ENCODE assay signal across 8 cellular contexts in the genomic region with DNA sequence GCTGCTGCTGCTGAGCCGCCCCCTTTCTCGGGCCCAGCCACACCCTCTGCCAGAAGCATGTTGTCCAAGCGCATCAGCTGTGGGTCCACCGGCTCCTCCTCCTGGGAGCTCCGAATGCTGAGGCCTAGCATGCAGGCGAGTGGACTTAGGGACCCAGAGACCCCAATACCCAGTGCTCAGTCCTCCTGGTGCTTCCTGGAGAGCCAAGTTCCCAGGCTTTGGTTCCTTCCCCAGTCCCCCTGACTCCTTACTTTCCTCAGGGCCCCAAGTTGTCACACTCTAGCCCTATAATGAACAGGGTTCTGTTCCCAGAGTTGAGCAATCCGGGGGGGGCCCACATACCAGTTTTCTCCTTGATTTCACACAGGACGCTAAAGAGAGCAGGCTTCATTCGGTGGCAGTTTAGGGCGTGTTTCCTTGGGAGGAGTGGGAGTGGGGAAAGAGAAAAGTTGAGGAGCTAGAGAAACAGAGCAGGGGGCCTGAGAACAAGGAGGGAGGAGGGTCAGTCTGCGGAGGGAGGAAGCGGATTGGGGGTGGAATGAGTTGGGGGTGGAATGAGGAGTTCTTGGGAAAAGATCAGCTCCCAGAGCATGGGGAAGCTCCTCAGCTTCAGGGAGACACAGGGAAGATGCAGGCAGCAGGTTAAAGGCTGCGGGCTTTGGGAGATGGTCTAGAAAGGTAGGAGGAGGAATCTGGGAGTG. TPM values are rescaled to one million over a fixed set of nuclear protein-coding genes. Genes with fewer than 3 reads are reported as not detected.
DNase-seq lines count a peak whose midpoint lies in the region; ATAC-seq and TF ChIP-seq lines count a peak whose summit lies in the region.

No MANE protein-coding gene starts in this region.

- no peaks in the 10 kb centered on the region for H4K20me1 ChIP-seq in fibroblast of lung (ENCODE audit: control insufficient read depth, extremely low read depth, insufficient read depth, low read length)

- H3K36me3 ChIP-seq in fibroblast of lung (ENCODE audit: control insufficient read depth, insufficient read depth, low read length) (peaks cover 8% of the 10 kb centered on the region), psoas muscle (ENCODE audit: insufficient read depth in 1 of 2, low read depth in 1 of 2) (peaks cover 0 to 23% of the 10 kb centered on the region in 2 donors)

- H3K27me3 ChIP-seq in fibroblast of lung (ENCODE audit: control insufficient read depth, insufficient read depth, low read length), result no peaks in the 10 kb centered on the region
- H3K27me3 ChIP-seq in psoas muscle (ENCODE audit: insufficient read depth in 3 of 3, low read length in 2 of 3), result no peaks in the 10 kb centered on the region

- TF ChIP-seq CTCF in fibroblast of lung (conservative IDR thresholded peaks at IDR 0.05 in 1 of 2, IDR thresholded peaks at IDR 0.05 in 1 of 2; ENCODE audit: low read depth in 1 of 2, low read length in 2 of 2) (no peak), psoas muscle (IDR thresholded peaks at IDR 0.05) (no peak)

- H3K79me2 ChIP-seq in fibroblast of lung (ENCODE audit: control insufficient read depth, insufficient read depth, low read length), result peaks cover 20% of the 10 kb centered on the region

- H2AFZ ChIP-seq in fibroblast of lung (ENCODE audit: low read length), result no peak overlapping the region

- peak overlapping the region; percentile 91 to 97 (median 95) for H3K4me3 Mint-ChIP-seq in T-cell

- peak overlapping the region; percentile 69 for H3K9ac ChIP-seq in fibroblast of lung (ENCODE audit: insufficient read depth, low read length)

- H3K9me3 ChIP-seq in fibroblast of lung (ENCODE audit: control insufficient read depth, insufficient read depth, low read depth, low read length) (no peaks in the 10 kb centered on the region), psoas muscle (no peaks in the 10 kb centered on the region)

- DNase-seq in T-cell (no peak), fibroblast of lung (ENCODE audit: low read depth in 2 of 2) (peak; percentile 22 to 26), psoas muscle (no peak), T1000 (lab: John Stamatoyannopoulos, UW) (no peak), hypothalamus (lab: John Stamatoyannopoulos, UW) (no peak)
- no peak for DNase-seq in stimulated activated CD4-positive, alpha-beta T cell treated with anti-CD3 and anti-CD28 coated beads, Interleukin-15, amount 100 ng/mL, for 24 hours

- H3K4me1 ChIP-seq in fibroblast of lung (ENCODE audit: control insufficient read depth, extremely low read depth, insufficient read depth, low read length) (peaks cover 11% of the 10 kb centered on the region), psoas muscle (peaks cover 18% of the 10 kb centered on the region)

- H3K4me2 ChIP-seq in fibroblast of lung (ENCODE audit: extremely low read depth, insufficient read depth, low read length), result peak overlapping the region; percentile 93

- peak overlapping the region; percentile 95 to 98 for H3K27ac Mint-ChIP-seq in T-cell

- H3K36me3 Mint-ChIP-seq in T-cell, result peaks cover 46% of the 10 kb centered on the region

- intact Hi-C loops in psoas muscle (cut with DNase I), result no loop called here

- no peak for ATAC-seq in T-cell (replicated peaks in 1 of 4)
- no peak for ATAC-seq in psoas muscle
- ATAC-seq in GM19397 (IDR thresholded peaks at IDR 0.05; ENCODE audit: unreplicated experiment), result no peak

- H3K9me3 Mint-ChIP-seq in T-cell, result no peaks in the 10 kb centered on the region

- no peaks in the 10 kb centered on the region for H3K27me3 Mint-ChIP-seq in T-cell

- H3K27ac ChIP-seq in fibroblast of lung (ENCODE audit: insufficient read depth, low read length) (peak overlapping the region; percentile 69), psoas muscle (peak overlapping the region; percentile 91)

- POLR2A ChIA-PET in T-cell (lab: Charles Lee), result no interaction called here

- H3K4me1 Mint-ChIP-seq in T-cell, result peaks cover 48 to 61% (median 52%) of the 10 kb centered on the region in 3 donors

- H3K4me3 ChIP-seq in GM08714 (ENCODE audit: low read length) (peak overlapping the region; percentile 76), fibroblast of lung (replicated peaks in 1 of 4; ENCODE audit: control extremely low read depth in 1 of 4, insufficient read depth in 1 of 4, low read depth in 3 of 4, low read length in 4 of 4) (peak overlapping the region; percentile 34 to 83 (median 72)), psoas muscle (peak overlapping the region; percentile 77)

- CTCF ChIA-PET in T-cell (lab: Charles Lee), result no interaction called here

- WGBS in psoas muscle, 3 donors, result 17 to 28% (median 23%) methylated on average over 8 to 12 of the region's 13 CpGs

RNA-seq across cellular contexts. Expression of a gene that starts 1.5 kb away (rescaled TPM):
- total RNA-seq in T-cell, result 100 to 1,000 TPM; 124 to 171 (median 148) TPM
- 23.6 and 35.0 TPM in 2 replicates for total RNA-seq in fibroblast of lung
- polyA plus RNA-seq in fibroblast of lung, result 39.4 and 41.8 TPM in 2 replicates
- 34.4 and 38.7 TPM in 2 replicates for polyA plus RNA-seq in fibroblast of lung (2012)
- polyA minus RNA-seq in fibroblast of lung (ENCODE audit: low replicate concordance), result 37.3 and 40.1 TPM in 2 replicates
- total RNA-seq in psoas muscle, result 10 to 100 TPM; 36.1 to 46.7 (median 37.5) TPM
- 10 to 100 TPM; 20.4 to 27.4 (median 22.1) TPM for polyA plus RNA-seq in psoas muscle

RNA-seq across cellular contexts. Expression of a gene that starts 3.9 kb away (rescaled TPM):
- total RNA-seq in T-cell (100 to 1,000 TPM; 267 to 311 (median 274) TPM), fibroblast of lung (1.3 and 2.3 TPM in 2 replicates), psoas muscle (1 to 10 TPM; 1.7 to 5.1 (median 3.5) TPM)
- polyA plus RNA-seq in fibroblast of lung (3.9 and 7.0 TPM in 2 replicates), psoas muscle (1 to 10 TPM; 1.5 to 2.7 (median 2.6) TPM)
- polyA plus RNA-seq in fibroblast of lung (2012), result 6.5 and 13.6 TPM in 2 replicates
- 3.8 and 11.9 TPM in 2 replicates for polyA minus RNA-seq in fibroblast of lung (ENCODE audit: low replicate concordance)

RNA-seq across cellular contexts. Expression of a gene that starts 4.5 kb away (rescaled TPM):
- total RNA-seq in T-cell (10 to 100 TPM; 42.6 to 81.4 (median 67.7) TPM), fibroblast of lung (0.26 and 0.50 TPM in 2 replicates), psoas muscle (1 to 10 TPM in 3 of 4 donors, under 1 TPM in 1; 0.85 to 2.0 (median 1.4) TPM)
- polyA plus RNA-seq in fibroblast of lung (0.78 and 0.99 TPM in 2 replicates), psoas muscle (1 to 10 TPM in 1 of 3 donors, under 1 TPM in 2; 0.79 to 1.7 (median 0.91) TPM)
- polyA plus RNA-seq in fibroblast of lung (2012), result 1.7 and 2.2 TPM in 2 replicates
- polyA minus RNA-seq in fibroblast of lung (ENCODE audit: low replicate concordance), result 1.2 TPM in 1 of 2 replicates, not detected in the other

RNA-seq across cellular contexts. Expression of a gene that starts 10.3 kb away (rescaled TPM):
- total RNA-seq in T-cell (10 to 100 TPM; 23.6 to 49.3 (median 44.6) TPM), fibroblast of lung (22.1 and 23.9 TPM in 2 replicates), psoas muscle (10 to 100 TPM; 52.0 to 91.1 (median 57.0) TPM)
- polyA plus RNA-seq in fibroblast of lung (54.5 and 63.4 TPM in 2 replicates), psoas muscle (100 to 1,000 TPM; 110 to 122 (median 113) TPM)
- polyA plus RNA-seq in fibroblast of lung (2012), result 42.2 and 45.8 TPM in 2 replicates
- polyA minus RNA-seq in fibroblast of lung (ENCODE audit: low replicate concordance), result 21.5 and 29.6 TPM in 2 replicates

RNA-seq across cellular contexts. Expression of a gene that starts 12.6 kb away (rescaled TPM):
- total RNA-seq in T-cell (10 to 100 TPM; 23.5 to 34.6 (median 31.0) TPM), fibroblast of lung (15.9 and 22.1 TPM in 2 replicates), psoas muscle (10 to 100 TPM; 36.8 to 59.8 (median 47.7) TPM)
- polyA plus RNA-seq in fibroblast of lung (79.0 and 92.1 TPM in 2 replicates), psoas muscle (10 to 100 TPM; 35.0 to 77.8 (median 38.0) TPM)
- polyA plus RNA-seq in fibroblast of lung (2012), result 87.4 and 90.5 TPM in 2 replicates
- 327 and 338 TPM in 2 replicates for polyA minus RNA-seq in fibroblast of lung (ENCODE audit: low replicate concordance)

Comparison
In these comparisons a context has a peak if more than half of its experiments do, and no peak if none do; other contexts are left out.
1. DNase-seq: peak in fibroblast of lung (2 of 2); none in T-cell (0 of 34), psoas muscle (0 of 2), T1000 (single experiment), stimulated activated CD4-positive, alpha-beta T cell treated with anti-CD3 and anti-CD28 coated beads, Interleukin-15, amount 100 ng/mL, for 24 hours (single experiment) and hypothalamus (0 of 51).
2. RNA of a gene that starts 3.9 kb away (total RNA-seq): 267 to 311 TPM in T-cell; 1.7 to 5.1 TPM in psoas muscle and 1.3 to 2.3 TPM in fibroblast of lung; every median in the first group is over 10 times any median in the second.
3. RNA of a gene that starts 4.5 kb away (total RNA-seq): 42.6 to 81.4 TPM in T-cell; 0.85 to 2.0 TPM in psoas muscle and 0.26 to 0.50 TPM in fibroblast of lung; every median in the first group is over 10 times any median in the second.
4. Peak in every context shown above with its lines, with median percentiles within 50 percentile points of each other: H3K4me3 ChIP-seq.